19 cellular contexts compared by ENCODE assay signal in genomic region chr2:53941749-53942148, GRCh38. TPM values are rescaled to one million over a fixed set of nuclear protein-coding genes. Genes with fewer than 3 reads are reported as not detected.
DNase-seq lines count a peak whose midpoint lies in the region; ATAC-seq, FAIRE-seq and TF ChIP-seq lines count a peak whose summit lies in the region.
"Had no signal": no experiment of that assay in that cellular context is flagged by ENCODE, and none has a peak within 500 bp of the region (broad histone marks: within the 10 kb centered on the region; RNA-seq: fewer than 3 reads in every experiment).

No MANE protein-coding gene starts in this region.

- no peaks in the 10 kb centered on the region for H3K9me3 ChIP-seq in OCI-LY7 (ENCODE audit: low read length)
- H3K9me3 ChIP-seq: ascending aorta, right atrium auricular region had no signal

- TF ChIP-seq CTCF in OCI-LY7 (conservative IDR thresholded peaks at IDR 0.05; ENCODE audit: low read length): no peak

- H3K4me1 ChIP-seq in OCI-LY7 (ENCODE audit: insufficient read depth, low read length, poor library complexity, severe bottlenecking): peaks cover 24% of the 10 kb centered on the region

- H3K79me2 ChIP-seq in OCI-LY7 (ENCODE audit: insufficient read depth, low read depth, low read length): peaks cover 27% of the 10 kb centered on the region; the same call in 1 of the 2 replicates

- H4K20me1 ChIP-seq in OCI-LY7 (ENCODE audit: insufficient read depth, low read length): no peaks in the 10 kb centered on the region

- intact Hi-C loops in OCI-LY7 (cut with micrococcal nuclease; ENCODE audit: unreplicated experiment): no loop called here

- no peak overlapping the region for H3K4me3 ChIP-seq in OCI-LY7 (ENCODE audit: low read depth, low read length, poor library complexity, severe bottlenecking)
- H3K4me3 ChIP-seq: ascending aorta, right atrium auricular region had no signal

- no peak for FAIRE-seq in urothelium cell line (lab: Jason Lieb, UNC)
- FAIRE-seq: GM12891 had no signal

- no peak for DNase-seq in OCI-LY7 (ENCODE audit: low spot score)
- DNase-seq in NCI-H510A (lab: John Stamatoyannopoulos, UW): no peak
- no peak for DNase-seq in urothelium cell line (ENCODE audit: low spot score)
- DNase-seq in DMS153 treated with DMSO at 0.1 percent for 48 hours (lab: John Stamatoyannopoulos, UW; ENCODE audit: unreplicated experiment): no peak
- no peak for DNase-seq in NCI-H774 (lab: John Stamatoyannopoulos, UW)
- DNase-seq: activated CD8-positive, alpha-beta T cell treated with anti-CD3 and anti-CD28 coated beads, Interleukin-2, amount 10 ng/mL, durations not matched to agents 7 days and 5 days; activated effector memory CD4-positive, alpha-beta T cell treated with anti-CD3 and anti-CD28 coated beads, Interleukin-2, amount 50 U/mL, for 16 hours; DND-41; left ventricle myocardium superior; NCI-H146; NCI-H524 treated with DMSO at 0.1 percent for 48 hours; stimulated activated CD4-positive, alpha-beta T cell treated with anti-CD3 and anti-CD28 coated beads, Interleukin-4, amount 100 ng/mL, for 1 hour; T-helper 9 cell had no signal

- POLR2A ChIA-PET in OCI-LY7 (lab: Charles Lee): interaction anchor here (0.6 to 1.5 kb wide), 6 partner anchors 11 to 162 kb away, joined by 3 to 5 read pairs (median 3); no protein-coding TSS in a partner anchor

- peak; percentile 67 for ATAC-seq in GM18498 (IDR thresholded peaks at IDR 0.05; ENCODE audit: unreplicated experiment)
- ATAC-seq in GM19468 (IDR thresholded peaks at IDR 0.05; ENCODE audit: extremely low read depth, unreplicated experiment): peak; percentile 32
- peak; percentile 86 for ATAC-seq in HG02884 (IDR thresholded peaks at IDR 0.05; ENCODE audit: unreplicated experiment)
- ATAC-seq: activated CD8-positive, alpha-beta T cell treated with anti-CD3 and anti-CD28 coated beads, Interleukin-2, amount 10 ng/mL, durations not matched to agents 7 days and 5 days; left ventricle myocardium superior had no signal

- H2AFZ ChIP-seq in OCI-LY7 (ENCODE audit: low read length): no peak overlapping the region

- CTCF ChIA-PET in OCI-LY7 (lab: Charles Lee; ENCODE audit: unreplicated experiment): no interaction called here

- no peaks in the 10 kb centered on the region for H3K9me2 ChIP-seq in OCI-LY7 (ENCODE audit: insufficient read depth, low read length)

- no peak overlapping the region; the same call in 1 of the 2 replicates for H3K4me2 ChIP-seq in OCI-LY7 (ENCODE audit: low read length)

- peaks cover 86% of the 10 kb centered on the region for H3K36me3 ChIP-seq in OCI-LY7 (ENCODE audit: insufficient read depth, low read length)

- BruUV-seq in OCI-LY7 (replicated peaks; lab: Mats Ljungman, UMichigan): no TSS peak

- peak overlapping the region; percentile 20 for H3K27ac ChIP-seq in OCI-LY7 (ENCODE audit: low read depth, low read length, poor library complexity, severe bottlenecking)
- H3K27ac ChIP-seq: ascending aorta, right atrium auricular region had no signal

RNA-seq across cellular contexts. Expression of gene PSME4, which starts 29.0 kb away (rescaled TPM):
- 38.0 and 38.8 TPM in 2 replicates for total RNA-seq in OCI-LY7 (2014; rRNA removed; shearing (Covaris generic))
- total RNA-seq in OCI-LY7 (2022): 73.7 and 82.9 TPM in 2 replicates

Comparison
In these comparisons a context has a peak if more than half of its experiments do, and no peak if none do; other contexts are left out.
1. ATAC-seq: peak in every context shown above with its lines; median percentile 86 in HG02884; 67 in GM18498; 32 in GM19468.